ENCODE assay signal across 7 cellular contexts in the genomic region with DNA sequence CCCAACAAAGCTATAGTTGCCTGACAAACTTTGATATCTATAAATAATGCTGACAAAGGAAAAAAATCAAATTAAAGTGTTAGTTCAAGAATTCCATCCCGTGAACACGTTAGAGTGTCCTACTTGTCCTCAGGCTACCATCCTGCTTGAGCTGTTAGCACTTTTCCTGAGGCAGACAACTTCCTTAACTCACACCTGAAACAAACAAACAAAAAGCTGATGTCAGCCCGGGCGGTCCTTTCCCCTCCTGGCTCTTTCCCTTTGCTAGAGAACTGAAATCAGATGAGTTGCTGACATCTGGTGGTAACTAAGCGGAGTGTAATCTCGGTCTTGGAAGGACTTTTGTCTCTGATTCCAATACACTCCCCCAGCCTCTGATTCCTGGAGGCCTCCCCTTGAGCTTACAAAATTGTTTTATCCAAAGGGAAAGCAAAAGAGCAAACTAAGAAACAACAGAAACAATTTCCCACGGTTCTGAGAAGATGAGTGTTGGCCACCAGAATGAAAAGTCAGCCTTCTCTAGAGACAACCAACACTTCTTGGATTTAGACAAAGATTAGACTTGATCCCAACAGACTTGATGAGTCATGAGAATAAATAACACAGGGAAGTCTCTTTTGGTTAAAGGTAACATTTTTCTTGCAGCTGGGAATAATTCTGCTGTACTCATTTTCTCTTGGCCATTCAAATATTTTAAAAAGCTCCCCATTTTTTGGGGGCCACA.
DNase-seq lines count a peak whose midpoint lies in the region; ATAC-seq and TF ChIP-seq lines count a peak whose summit lies in the region.

No MANE protein-coding gene starts in this region.

- H3K79me2 ChIP-seq in SK-N-SH (ENCODE audit: insufficient read depth), result no peaks in the 10 kb centered on the region

- H3K9me2 ChIP-seq in SK-N-SH, result no peaks in the 10 kb centered on the region

- DNase-seq in GM12865 (ENCODE audit: low read depth) (peak; percentile 45), HAP-1 (ENCODE audit: low spot score in 2 of 2) (peak; percentile 53 to 68), NCI-H1105 treated with DMSO at 0.1 percent for 48 hours (lab: John Stamatoyannopoulos, UW) (peak; percentile 89), SK-N-SH (peak; percentile 76), epithelial cell of prostate (ENCODE audit: low read depth, low spot score) (peak; percentile 55), midbrain (lab: John Stamatoyannopoulos, UW) (peak; percentile 81)

- POLR2A ChIA-PET in SK-N-SH (lab: Yijun Ruan, JAX), result interaction anchor here (2.0 to 2.4 kb wide), 2 partner anchors 133 to 136 kb away, joined by 11 to 12 read pairs; partner anchors contain the start of gene PROX1

- no peaks in the 10 kb centered on the region for H3K9me3 ChIP-seq in HAP-1
- no peaks in the 10 kb centered on the region for H3K9me3 ChIP-seq in SK-N-SH

- TF ChIP-seq RAD21 in SK-N-SH (IDR thresholded peaks at IDR 0.05; ENCODE audit: low read length), result peak; percentile 98

- H4K20me1 ChIP-seq in SK-N-SH (ENCODE audit: insufficient read depth), result no peaks in the 10 kb centered on the region

- TF ChIP-seq CTCF in GM12865 (IDR thresholded peaks at IDR 0.05; ENCODE audit: insufficient read depth, low read depth, low read length, missing control alignments), result peak; percentile 47
- peak; percentile 62 for TF ChIP-seq CTCF in SK-N-SH (IDR thresholded peaks at IDR 0.05)

- in situ Hi-C loops in HAP-1 (cut with MboI; ENCODE audit: low sequenced_read_pairs), result loop anchor here (25.0 kb wide), 1 partner anchor 561 kb away; no protein-coding TSS in a partner anchor

- H3K36me3 ChIP-seq in HAP-1 (replicated peaks) (no peaks in the 10 kb centered on the region), SK-N-SH (replicated peaks in 1 of 2; ENCODE audit: control insufficient read depth in 1 of 2, insufficient read depth in 2 of 2, low read length in 1 of 2) (no peaks in the 10 kb centered on the region)

- no peaks in the 10 kb centered on the region for H3K27me3 ChIP-seq in HAP-1 (ENCODE audit: low read depth)
- H3K27me3 ChIP-seq in SK-N-SH (ENCODE audit: insufficient read depth), result no peaks in the 10 kb centered on the region

- H3K9ac ChIP-seq in SK-N-SH, result no peak overlapping the region

- H3F3A ChIP-seq in SK-N-SH (replicated peaks; ENCODE audit: insufficient read depth), result no peaks in the 10 kb centered on the region

- H2AFZ ChIP-seq in SK-N-SH (ENCODE audit: low read depth), result no peak overlapping the region

- peak overlapping the region in 1 of 2 experiments; percentile 39; a peak in 2 of 4 replicates for H3K27ac ChIP-seq in SK-N-SH (ENCODE audit: low read depth in 2 of 2, low read length in 1 of 2)
- no peak overlapping the region for H3K27ac ChIP-seq in epithelial cell of prostate

- TF ChIP-seq EP300 in SK-N-SH (IDR thresholded peaks at IDR 0.05; ENCODE audit: borderline replicate concordance in 1 of 2, low read depth in 1 of 2, low read length in 1 of 2), result no peak

- 9% methylated on average over 7 of the region's 7 CpGs for WGBS in SK-N-SH (ENCODE audit: low lambda C conversion rate)

- CTCF ChIA-PET in SK-N-SH (lab: Yijun Ruan, JAX), result interaction anchor here (0.6 to 3.1 kb wide), 66 partner anchors 9 to 1002 kb away, joined by 3 to 35 read pairs (median 5); partner anchors contain the start of gene PROX1

- H3K4me3 ChIP-seq in GM12865 (ENCODE audit: low read depth, low read length) (no peak overlapping the region), HAP-1 (no peak overlapping the region), SK-N-SH (ENCODE audit: low read depth in 2 of 2, low read length in 1 of 2) (peak overlapping the region in 1 of 2 experiments; percentile 49; a peak in 1 of 4 replicates)

- H3K4me2 ChIP-seq in SK-N-SH, result peak overlapping the region; percentile 55

- no peak for ATAC-seq in GM19452 (IDR thresholded peaks at IDR 0.05; ENCODE audit: unreplicated experiment)

- no peaks in the 10 kb centered on the region for H3K4me1 ChIP-seq in HAP-1
- peaks cover 0 to 10% of the 10 kb centered on the region in 2 experiments; a peak in 2 of 4 replicates for H3K4me1 ChIP-seq in SK-N-SH (ENCODE audit: control insufficient read depth in 1 of 2, insufficient read depth in 2 of 2, low read depth in 1 of 2, low read length in 1 of 2)

TF ChIP-seq in SK-N-SH, 30 proteins besides CTCF, POLR2A, EP300 and RAD21:
- TF ChIP-seq SMC3 (IDR thresholded peaks at IDR 0.05; ENCODE audit: low read depth, low read length) (peak; percentile 87), TAF1 (IDR thresholded peaks at IDR 0.05; ENCODE audit: borderline replicate concordance, low read depth, low read length) (no peak)
TF ChIP-seq in SK-N-SH: peak in this region for 1.
